Comparison of ENCODE assay signal across 8 cellular contexts in the genomic region with DNA sequence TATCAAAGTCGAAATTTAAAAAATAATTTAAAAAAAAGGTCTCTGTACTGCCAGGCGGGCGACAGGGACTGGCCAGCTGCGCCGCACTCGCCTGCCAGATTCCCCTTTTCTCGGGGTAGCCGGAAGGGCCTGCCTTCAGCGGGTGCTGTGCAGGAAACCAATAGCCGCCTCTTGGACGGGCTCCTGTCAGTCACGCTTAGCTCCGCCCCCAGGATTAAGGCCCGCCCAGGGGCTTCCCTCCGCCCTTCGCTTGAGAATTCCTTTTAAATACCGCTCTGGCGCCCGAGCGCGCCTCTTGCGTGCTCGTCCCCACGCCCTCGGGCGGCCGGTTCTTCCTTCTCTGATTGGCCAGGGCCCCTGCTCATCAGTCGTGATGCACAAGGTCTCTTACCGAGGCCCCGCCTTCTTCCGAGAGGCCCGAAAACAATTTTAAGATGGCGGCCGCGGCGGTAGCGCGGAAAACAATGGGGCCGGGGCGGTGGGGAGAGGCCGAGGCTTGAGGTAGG. TPM values are rescaled to one million over a fixed set of nuclear protein-coding genes. Genes with fewer than 3 reads are reported as not detected.
DNase-seq lines count a peak whose midpoint lies in the region; ATAC-seq and TF ChIP-seq lines count a peak whose summit lies in the region.

A gene with protein sequence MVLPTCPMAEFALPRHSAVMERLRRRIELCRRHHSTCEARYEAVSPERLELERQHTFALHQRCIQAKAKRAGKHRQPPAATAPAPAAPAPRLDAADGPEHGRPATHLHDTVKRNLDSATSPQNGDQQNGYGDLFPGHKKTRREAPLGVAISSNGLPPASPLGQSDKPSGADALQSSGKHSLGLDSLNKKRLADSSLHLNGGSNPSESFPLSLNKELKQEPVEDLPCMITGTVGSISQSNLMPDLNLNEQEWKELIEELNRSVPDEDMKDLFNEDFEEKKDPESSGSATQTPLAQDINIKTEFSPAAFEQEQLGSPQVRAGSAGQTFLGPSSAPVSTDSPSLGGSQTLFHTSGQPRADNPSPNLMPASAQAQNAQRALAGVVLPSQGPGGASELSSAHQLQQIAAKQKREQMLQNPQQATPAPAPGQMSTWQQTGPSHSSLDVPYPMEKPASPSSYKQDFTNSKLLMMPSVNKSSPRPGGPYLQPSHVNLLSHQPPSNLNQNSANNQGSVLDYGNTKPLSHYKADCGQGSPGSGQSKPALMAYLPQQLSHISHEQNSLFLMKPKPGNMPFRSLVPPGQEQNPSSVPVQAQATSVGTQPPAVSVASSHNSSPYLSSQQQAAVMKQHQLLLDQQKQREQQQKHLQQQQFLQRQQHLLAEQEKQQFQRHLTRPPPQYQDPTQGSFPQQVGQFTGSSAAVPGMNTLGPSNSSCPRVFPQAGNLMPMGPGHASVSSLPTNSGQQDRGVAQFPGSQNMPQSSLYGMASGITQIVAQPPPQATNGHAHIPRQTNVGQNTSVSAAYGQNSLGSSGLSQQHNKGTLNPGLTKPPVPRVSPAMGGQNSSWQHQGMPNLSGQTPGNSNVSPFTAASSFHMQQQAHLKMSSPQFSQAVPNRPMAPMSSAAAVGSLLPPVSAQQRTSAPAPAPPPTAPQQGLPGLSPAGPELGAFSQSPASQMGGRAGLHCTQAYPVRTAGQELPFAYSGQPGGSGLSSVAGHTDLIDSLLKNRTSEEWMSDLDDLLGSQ (plus strand): TSS at position 411 of the 506 bp plus-strand sequence. CDS start 291 bp downstream, outside the sequence.

- no peak for TF ChIP-seq CTCF in GM12875 (IDR thresholded peaks at IDR 0.05; ENCODE audit: borderline replicate concordance, insufficient read depth, low read depth, low read length)
- TF ChIP-seq CTCF in parathyroid adenoma (IDR thresholded peaks at IDR 0.05): no peak
- peak in 2 of 5 experiments; percentile 15 to 30 for TF ChIP-seq CTCF in tibial nerve (IDR thresholded peaks at IDR 0.05)

- no peaks in the 10 kb centered on the region for H3K27me3 ChIP-seq in adipocyte (replicated peaks; ENCODE audit: control insufficient read depth, insufficient read depth, low read length)
- H3K27me3 ChIP-seq in parathyroid adenoma (ENCODE audit: control insufficient read depth, insufficient read depth, low read length): no peaks in the 10 kb centered on the region
- no peaks in the 10 kb centered on the region for H3K27me3 ChIP-seq in tibial nerve

- H2AFZ ChIP-seq in parathyroid adenoma: peak within 1 kb of the TSS; percentile 77

- 1% methylated on average over 41 of the region's 41 CpGs for WGBS in tibial nerve, 2 donors

- H3K36me3 ChIP-seq in adipocyte (ENCODE audit: control insufficient read depth, insufficient read depth, low read length, severe bottlenecking) (peaks cover 36% of the 10 kb centered on the region), parathyroid adenoma (ENCODE audit: control insufficient read depth, insufficient read depth, low read length) (no peaks in the 10 kb centered on the region), tibial nerve (peaks cover 2 to 33% (median 13%) of the 10 kb centered on the region in 3 donors)

- H3K4me3 ChIP-seq in GM12875 (ENCODE audit: low read depth, low read length) (peak within 1 kb of the TSS; percentile 84), adipocyte (ENCODE audit: low read length) (peak within 1 kb of the TSS; percentile 95), parathyroid adenoma (ENCODE audit: low read depth, low read length) (peak within 1 kb of the TSS; percentile 55), tibial nerve (peak within 1 kb of the TSS; percentile 59 to 95 (median 82))

- TF ChIP-seq POLR2A in tibial nerve (IDR thresholded peaks at IDR 0.05): peak; percentile 31 to 90

- peak; percentile 85 for TF ChIP-seq EP300 in tibial nerve (IDR thresholded peaks at IDR 0.05)

- ATAC-seq in HG02798 (IDR thresholded peaks at IDR 0.05; ENCODE audit: poor library complexity, unreplicated experiment) (peak; percentile 95), Right ventricle myocardium superior (ENCODE audit: poor library complexity) (peak; percentile 99)

- peaks cover 26% of the 10 kb centered on the region for H3K79me2 ChIP-seq in parathyroid adenoma

- intact Hi-C loops in Right ventricle myocardium superior (cut with DNase I): loop anchor here (5.0 kb wide), 1 partner anchor 35 kb away; a partner anchor contains a TSS

- H3K9ac ChIP-seq in adipocyte (ENCODE audit: low read length): peak within 1 kb of the TSS; percentile 93
- H3K9ac ChIP-seq in parathyroid adenoma: no peak within 1 kb of the TSS

- H3K4me2 ChIP-seq in parathyroid adenoma (ENCODE audit: low read length): peak within 1 kb of the TSS; percentile 67

- H3K4me1 ChIP-seq in adipocyte (ENCODE audit: control insufficient read depth, insufficient read depth, low read length) (peaks cover 58% of the 10 kb centered on the region), parathyroid adenoma (peaks cover 13% of the 10 kb centered on the region), tibial nerve (peaks cover 4 to 49% (median 28%) of the 10 kb centered on the region in 4 donors)

- H3K27ac ChIP-seq in parathyroid adenoma (peak within 1 kb of the TSS; percentile 87), tibial nerve (peak within 1 kb of the TSS; percentile 92 to 99 (median 95))

- H3K9me3 ChIP-seq in adipocyte (ENCODE audit: control insufficient read depth, low read length) (no peaks in the 10 kb centered on the region), parathyroid adenoma (ENCODE audit: control insufficient read depth, low read length) (no peaks in the 10 kb centered on the region), tibial nerve (no peaks in the 10 kb centered on the region)

- peak; percentile 93 for DNase-seq in NCI-H1436 (lab: John Stamatoyannopoulos, UW)
- DNase-seq in T follicular helper cell (ENCODE audit: low read depth): peak; percentile 99
- peak; percentile 100 for DNase-seq in adipocyte (ENCODE audit: low read depth)
- DNase-seq in Right ventricle myocardium superior: peak; percentile 100
- DNase-seq in tibial nerve (ENCODE audit: low spot score in 2 of 2): peak; percentile 100

RNA-seq across cellular contexts. Expression of the gene that starts here (rescaled TPM):
- 10.4 TPM for total RNA-seq in Right ventricle myocardium superior
- 10 to 100 TPM; 27.0 to 38.1 (median 31.9) TPM for total RNA-seq in tibial nerve

Comparison
In these comparisons a context has a peak if more than half of its experiments do, and no peak if none do; other contexts are left out.
1. Peak in every context shown above with its lines: DNase-seq, ATAC-seq, H3K4me3 ChIP-seq and H3K27ac ChIP-seq.